Comparison of ENCODE assay signal across 21 cellular contexts in genomic region chr6:11279213-11279780, GRCh38. TPM values are rescaled to one million over a fixed set of nuclear protein-coding genes. Genes with fewer than 3 reads are reported as not detected.
DNase-seq lines count a peak whose midpoint lies in the region; ATAC-seq and TF ChIP-seq lines count a peak whose summit lies in the region.
"Had no signal": no experiment of that assay in that cellular context is flagged by ENCODE, and none has a peak within 500 bp of the region (broad histone marks: within the 10 kb centered on the region; RNA-seq: fewer than 3 reads in every experiment).

No MANE protein-coding gene starts in this region.

- no peak overlapping the region for H3K4me3 Mint-ChIP-seq in activated naive CD8-positive, alpha-beta T cell treated with anti-CD3 and anti-CD28 coated beads, Interleukin-2, amount 50 U/mL, for 24 hours
- H3K4me3 Mint-ChIP-seq: activated naive CD8-positive, alpha-beta T cell treated with anti-CD3 and anti-CD28 coated beads for 36 hours; activated T-helper 1 cell treated with anti-CD3 and anti-CD28 coated beads, Interleukin-12 subunit alpha, Interleukin-12 subunit beta, Interleukin-2, Interleukin-4 antibody, amounts not matched to agents 30 ng/mL and 10 ng/mL and 1 ng/mL, durations not matched to agents 14 hours and 24 hours and 36 hours; T-helper 2 cell treated with Interferon-gamma antibody and Interleukin-4, amounts not matched to agents 5 μg/mL and 100 μg/mL, for 36 hours had no signal

- peaks cover 47% of the 10 kb centered on the region for H3K4me1 Mint-ChIP-seq in activated naive CD8-positive, alpha-beta T cell treated with anti-CD3 and anti-CD28 coated beads, Interleukin-2, amount 50 U/mL, for 24 hours

- H3K9me3 Mint-ChIP-seq in activated naive CD8-positive, alpha-beta T cell treated with anti-CD3 and anti-CD28 coated beads, Interleukin-2, amount 50 U/mL, for 24 hours: no peaks in the 10 kb centered on the region
- H3K9me3 Mint-ChIP-seq: activated naive CD8-positive, alpha-beta T cell treated with anti-CD3 and anti-CD28 coated beads for 36 hours; CD4-positive, alpha-beta memory T cell; T-helper 2 cell treated with Interferon-gamma antibody and Interleukin-4, amounts not matched to agents 5 μg/mL and 100 μg/mL, for 36 hours had no signal

- intact Hi-C loops in sciatic nerve (cut with DNase I): no loop called here
- intact Hi-C loops in Right ventricle myocardium inferior (cut with DNase I): no loop called here

- no peaks in the 10 kb centered on the region for H3K27me3 Mint-ChIP-seq in activated naive CD8-positive, alpha-beta T cell treated with anti-CD3 and anti-CD28 coated beads, Interleukin-2, amount 50 U/mL, for 24 hours
- H3K27me3 Mint-ChIP-seq: activated naive CD8-positive, alpha-beta T cell treated with anti-CD3 and anti-CD28 coated beads for 36 hours; CD4-positive, alpha-beta memory T cell had no signal

- peaks cover 15% of the 10 kb centered on the region for H3K36me3 Mint-ChIP-seq in activated naive CD8-positive, alpha-beta T cell treated with anti-CD3 and anti-CD28 coated beads, Interleukin-2, amount 50 U/mL, for 24 hours (ENCODE audit: low read depth)

- TF ChIP-seq CTCF in fibroblast of villous mesenchyme (IDR thresholded peaks at IDR 0.05; ENCODE audit: insufficient read depth, low read depth, low read length): no peak

- no peak overlapping the region for H3K27ac Mint-ChIP-seq in activated naive CD8-positive, alpha-beta T cell treated with anti-CD3 and anti-CD28 coated beads, Interleukin-2, amount 50 U/mL, for 24 hours
- H3K27ac Mint-ChIP-seq: T-helper 2 cell treated with Interferon-gamma antibody and Interleukin-4, amounts not matched to agents 5 μg/mL and 100 μg/mL, for 36 hours had no signal

- ATAC-seq in sciatic nerve (peak; percentile 91), Right ventricle myocardium inferior (no peak)
- ATAC-seq in activated naive CD8-positive, alpha-beta T cell treated with anti-CD3 and anti-CD28 coated beads, Interleukin-2, amount 50 U/mL, for 24 hours: no peak
- ATAC-seq: A549, pancreas had no signal

- DNase-seq in AG08396 (ENCODE audit: low spot score) (peak; percentile 28), LHCN-M2 (ENCODE audit: low read depth) (peak; percentile 23), fibroblast of villous mesenchyme (ENCODE audit: low read depth) (peak; percentile 68), sciatic nerve (ENCODE audit: low spot score) (peak; percentile 79), GDM1 (lab: John Stamatoyannopoulos, UW) (no peak), Right ventricle myocardium inferior (ENCODE audit: missing footprints) (no peak), T-helper 1 cell (no peak)
- DNase-seq in activated naive CD8-positive, alpha-beta T cell treated with anti-CD3 and anti-CD28 coated beads, Interleukin-2, amount 50 U/mL, for 24 hours: no peak
- DNase-seq: activated naive CD8-positive, alpha-beta T cell treated with anti-CD3 and anti-CD28 coated beads for 36 hours; CD4-positive, alpha-beta memory T cell; erythroblast; head of caudate nucleus; NCI-H1092 treated with DMSO at 0.1 percent for 48 hours; NCI-H526 treated with DMSO at 0.1 percent for 48 hours; pancreas; PC-9; stimulated activated CD4-positive, alpha-beta T cell treated with anti-CD3 and anti-CD28 coated beads, Interleukin-4, amount 100 ng/mL, for 4 hours had no signal

- H3K4me3 ChIP-seq in fibroblast of villous mesenchyme (ENCODE audit: low read depth, low read length): no peak overlapping the region
- H3K4me3 ChIP-seq: A549, HAP-1, pancreas, PC-9 had no signal

RNA-seq across cellular contexts. Expression of gene NEDD9, which starts 46.8 kb away (rescaled TPM):
- total RNA-seq in LHCN-M2 (2014; rRNA removed): 6.3 and 10.6 TPM in 2 replicates
- 25.4 TPM for polyA plus RNA-seq in LHCN-M2 (2012)
- total RNA-seq in fibroblast of villous mesenchyme: 27.1 and 29.8 TPM in 2 replicates
- 55.4 TPM for total RNA-seq in sciatic nerve
- 29.3 TPM for total RNA-seq in Right ventricle myocardium inferior

Comparison
In these comparisons a context has a peak if more than half of its experiments do, and no peak if none do; other contexts are left out.
1. DNase-seq: peak in AG08396 (single experiment), LHCN-M2 (single experiment), fibroblast of villous mesenchyme (single experiment) and sciatic nerve (single experiment); none in GDM1 (single experiment), Right ventricle myocardium inferior (single experiment), T-helper 1 cell (0 of 5) and activated naive CD8-positive, alpha-beta T cell treated with anti-CD3 and anti-CD28 coated beads, Interleukin-2, amount 50 U/mL, for 24 hours (single experiment).